In the genomic region with DNA sequence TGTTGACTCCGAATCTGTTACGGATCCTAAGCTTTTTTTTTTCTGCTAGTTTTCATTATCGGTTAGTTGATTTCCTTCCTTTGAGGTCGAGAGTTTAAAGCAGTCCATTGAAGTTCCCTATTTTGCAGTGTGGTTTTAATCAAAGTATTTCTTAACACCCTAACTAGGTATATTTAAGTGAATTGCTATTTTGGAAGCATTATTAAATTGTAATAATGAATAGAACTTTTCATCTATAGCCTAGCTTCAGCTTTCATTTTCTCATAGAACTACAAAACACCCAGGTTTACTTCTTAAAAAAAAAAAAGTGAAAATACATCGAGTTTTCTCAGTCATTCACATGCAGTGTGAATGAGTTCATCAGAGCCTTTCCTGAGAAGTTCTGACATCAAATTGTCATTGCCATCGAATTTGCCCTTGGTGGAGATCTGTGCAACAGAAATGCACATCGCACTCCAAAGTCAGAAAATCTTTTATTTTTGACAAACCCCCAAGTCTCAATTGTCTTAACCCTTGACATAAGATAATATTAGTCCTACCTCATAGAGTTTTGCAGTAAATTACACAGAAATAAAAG, we compare ENCODE assay signal across 8 cellular contexts.
DNase-seq lines count a peak whose midpoint lies in the region; ATAC-seq and TF ChIP-seq lines count a peak whose summit lies in the region.

No MANE protein-coding gene starts in this region.

- H3K27ac ChIP-seq in iPS DF 6.9 (ENCODE audit: low read length), result no peak overlapping the region

- DNase-seq in CD1c-positive myeloid dendritic cell (ENCODE audit: extremely low spot score) (peak; percentile 82), iPS DF 6.9 (ENCODE audit: low read depth, low spot score) (no peak), superior temporal gyrus (ENCODE audit: extremely low spot score) (peak; percentile 59), AG08395 (ENCODE audit: low spot score) (no peak), anterior cingulate cortex (lab: John Stamatoyannopoulos, UW) (no peak), NCI-H146 treated with DMSO at 0.1 percent for 48 hours (lab: John Stamatoyannopoulos, UW; ENCODE audit: unreplicated experiment) (no peak)

- H3K4me3 ChIP-seq in WI38 (ENCODE audit: low read depth, low read length), result peak overlapping the region; percentile 83
- peak overlapping the region; percentile 91; the same call in 1 of the 2 replicates for H3K4me3 ChIP-seq in iPS DF 6.9 (ENCODE audit: low read length)

- H3K9me3 ChIP-seq in iPS DF 6.9 (ENCODE audit: control insufficient read depth, insufficient read depth, low read length), result no peaks in the 10 kb centered on the region; the same call in 1 of the 2 replicates

- WGBS in iPS DF 6.9 (ENCODE audit: insufficient coverage, insufficient read length), result no CpG with 5 or more reads among the region's 7 CpGs

- no peaks in the 10 kb centered on the region; the same call in 1 of the 2 replicates for H3K36me3 ChIP-seq in iPS DF 6.9 (ENCODE audit: control insufficient read depth, insufficient read depth, low read length)

- ATAC-seq in HG02763 (IDR thresholded peaks at IDR 0.05; ENCODE audit: unreplicated experiment), result peak; percentile 0

- no peak for TF ChIP-seq CTCF in WI38 (IDR thresholded peaks at IDR 0.05; ENCODE audit: low read depth, low read length)

- peaks cover 4% of the 10 kb centered on the region for H3K4me1 ChIP-seq in iPS DF 6.9 (ENCODE audit: control insufficient read depth, insufficient read depth, low read length)

- no peaks in the 10 kb centered on the region for H3K27me3 ChIP-seq in iPS DF 6.9 (ENCODE audit: control insufficient read depth, insufficient read depth, low read length)

Comparison
In these comparisons a context has a peak if more than half of its experiments do, and no peak if none do; other contexts are left out.
1. DNase-seq: peak in CD1c-positive myeloid dendritic cell (single experiment) and superior temporal gyrus (single experiment); none in iPS DF 6.9 (single experiment), AG08395 (single experiment), anterior cingulate cortex (0 of 58) and NCI-H146 treated with DMSO at 0.1 percent for 48 hours (single experiment).